21 cellular contexts compared by ENCODE assay signal in genomic region chr4:113943085-113943484, GRCh38. TPM values are rescaled to one million over a fixed set of nuclear protein-coding genes. Genes with fewer than 3 reads are reported as not detected.
DNase-seq lines count a peak whose midpoint lies in the region; ATAC-seq and TF ChIP-seq lines count a peak whose summit lies in the region.
"Had no signal": no experiment of that assay in that cellular context is flagged by ENCODE, and none has a peak within 500 bp of the region (broad histone marks: within the 10 kb centered on the region; RNA-seq: fewer than 3 reads in every experiment).

No MANE protein-coding gene starts in this region.

- CTCF ChIA-PET in SK-N-SH (lab: Yijun Ruan, JAX): interaction anchor here (1.4 kb wide), 1 partner anchor 435 kb away, joined by 3 read pairs; no protein-coding TSS in a partner anchor
- CTCF ChIA-PET in IMR-90 (lab: Yijun Ruan, JAX): no interaction called here

- H3K18ac ChIP-seq in IMR-90 (ENCODE audit: low read depth, low read length) (no peak overlapping the region), trophoblast cell (ENCODE audit: low read length) (no peak overlapping the region)

- H3K4me3 Mint-ChIP-seq in chondrocyte (ENCODE audit: unreplicated experiment) (no peak overlapping the region), nephron progenitor cell (no peak overlapping the region)
- H3K4me3 Mint-ChIP-seq: CD4-positive, CD25-positive, alpha-beta regulatory T cell; CD8-positive, alpha-beta memory T cell had no signal

- H3K27me3 Mint-ChIP-seq in chondrocyte (ENCODE audit: low read depth): no peaks in the 10 kb centered on the region
- no peaks in the 10 kb centered on the region for H3K27me3 Mint-ChIP-seq in nephron progenitor cell (ENCODE audit: low read depth, poor library complexity)
- H3K27me3 Mint-ChIP-seq: CD4-positive, CD25-positive, alpha-beta regulatory T cell had no signal

- H2BK120ac ChIP-seq in IMR-90 (ENCODE audit: low read depth, low read length) (peak overlapping the region; percentile 55), trophoblast cell (ENCODE audit: insufficient read depth, low read length, poor library complexity) (no peak overlapping the region)

- H4K20me1 ChIP-seq in SK-N-SH (ENCODE audit: insufficient read depth): no peaks in the 10 kb centered on the region
- peaks cover 10% of the 10 kb centered on the region for H4K20me1 ChIP-seq in IMR-90 (ENCODE audit: insufficient read depth, low read length)

- H2AFZ ChIP-seq in SK-N-SH (ENCODE audit: low read depth) (no peak overlapping the region), IMR-90 (replicated peaks; ENCODE audit: low read length, poor library complexity) (no peak overlapping the region), trophoblast cell (ENCODE audit: insufficient read depth, low read length, poor library complexity) (no peak overlapping the region)

- 0 out of 2 replicates have a peak overlapping the region, but pooled peaks have one; percentile 39 for H2BK20ac ChIP-seq in IMR-90 (ENCODE audit: low read depth, low read length)

- no peak overlapping the region; the same call in 2 of the 3 replicates for H2BK15ac ChIP-seq in IMR-90 (ENCODE audit: low read depth, low read length)

- peak overlapping the region; percentile 63 for H3K27ac Mint-ChIP-seq in chondrocyte (ENCODE audit: unreplicated experiment)
- no peak overlapping the region for H3K27ac Mint-ChIP-seq in nephron progenitor cell
- H3K27ac Mint-ChIP-seq: CD4-positive, CD25-positive, alpha-beta regulatory T cell; CD8-positive, alpha-beta memory T cell had no signal

- H3K4me3 ChIP-seq in SK-N-SH (ENCODE audit: low read depth in 2 of 2, low read length in 1 of 2) (no peak overlapping the region), IMR-90 (ENCODE audit: insufficient read depth, low read depth, low read length) (no peak overlapping the region), trophoblast cell (ENCODE audit: low read depth, low read length) (no peak overlapping the region)
- H3K4me3 ChIP-seq: GM12878 had no signal

- in situ Hi-C loops in IMR-90 (cut with MboI; ENCODE audit: low sequenced_read_pairs): no loop called here

- TF ChIP-seq POLR2A in IMR-90 (IDR thresholded peaks at IDR 0.05; ENCODE audit: low read depth, low read length): 0 out of 2 replicates have a peak, but pooled peaks have one; percentile 20

- H4K91ac ChIP-seq in IMR-90 (ENCODE audit: insufficient read depth, low read depth, low read length) (no peak overlapping the region), trophoblast cell (ENCODE audit: low read depth, low read length) (no peak overlapping the region)

- peaks cover 0 to 38% of the 10 kb centered on the region in 2 experiments for H3K36me3 ChIP-seq in SK-N-SH (replicated peaks in 1 of 2; ENCODE audit: control insufficient read depth in 1 of 2, insufficient read depth in 2 of 2, low read length in 1 of 2)
- peaks cover 4% of the 10 kb centered on the region; the same call in 1 of the 2 replicates for H3K36me3 ChIP-seq in IMR-90 (ENCODE audit: control insufficient read depth, insufficient read depth, low read length)
- H3K36me3 ChIP-seq in trophoblast cell (ENCODE audit: control insufficient read depth in 1 of 2, insufficient read depth in 2 of 2, low read length in 2 of 2): no peaks in the 10 kb centered on the region
- H3K36me3 ChIP-seq: BE2C had no signal

- TF ChIP-seq RAD21 in SK-N-SH (IDR thresholded peaks at IDR 0.05; ENCODE audit: low read length): no peak
- no peak for TF ChIP-seq RAD21 in IMR-90 (IDR thresholded peaks at IDR 0.05; ENCODE audit: low read length)

- H3K9me2 ChIP-seq in SK-N-SH: no peaks in the 10 kb centered on the region

- POLR2A ChIA-PET in SK-N-SH (lab: Yijun Ruan, JAX) (no interaction called here), IMR-90 (lab: Charles Lee; ENCODE audit: unreplicated experiment) (no interaction called here)

- BruUV-seq in IMR-90 (replicated peaks; lab: Mats Ljungman, UMichigan): no TSS peak

- peak overlapping the region; percentile 8; the same call in 1 of the 2 replicates for H4K5ac ChIP-seq in IMR-90 (ENCODE audit: low read depth, low read length)

- H3K27ac ChIP-seq in SK-N-SH (ENCODE audit: low read depth in 2 of 2, low read length in 1 of 2) (peak overlapping the region in 1 of 2 experiments; percentile 88; a peak in 1 of 4 replicates), IMR-90 (ENCODE audit: insufficient read depth, low read length) (0 out of 2 replicates have a peak overlapping the region, but pooled peaks have one; percentile 7), trophoblast cell (ENCODE audit: low read depth, low read length) (no peak overlapping the region)

- H3K4me2 ChIP-seq in SK-N-SH: no peak overlapping the region
- no peak overlapping the region for H3K4me2 ChIP-seq in IMR-90 (ENCODE audit: low read depth, low read length)
- no peak overlapping the region for H3K4me2 ChIP-seq in trophoblast cell (ENCODE audit: low read length)

- DNase-seq in SK-N-SH (no peak), IMR-90 (no peak), chondrocyte (ENCODE audit: low spot score) (no peak), trophoblast cell (no peak), AG20443 (ENCODE audit: low spot score) (no peak), nephron progenitor cell (no peak), T-helper 1 cell (no peak)
- DNase-seq: BE2C; C1 segment of cervical spinal cord; CD4-positive, CD25-positive, alpha-beta regulatory T cell; CD8-positive, alpha-beta memory T cell; COR-L47; DMS 273 treated with DMSO at 0.1 percent for 48 hours; DMS53; DND-41; GOT3; H7 had no signal

- H3K4ac ChIP-seq in IMR-90 (ENCODE audit: low read depth, low read length): 0 out of 2 replicates have a peak overlapping the region, but pooled peaks have one; percentile 46
- no peak overlapping the region for H3K4ac ChIP-seq in trophoblast cell (ENCODE audit: low read depth, low read length)

- H3K14ac ChIP-seq in IMR-90 (replicated peaks; ENCODE audit: low read depth, low read length) (peak overlapping the region; percentile 66; the same call in 1 of the 2 replicates), trophoblast cell (ENCODE audit: low read length) (no peak overlapping the region)

- H2BK5ac ChIP-seq in IMR-90 (ENCODE audit: low read depth, low read length, poor library complexity, severe bottlenecking): peak overlapping the region; percentile 17
- no peak overlapping the region for H2BK5ac ChIP-seq in trophoblast cell (ENCODE audit: low read depth, low read length, poor library complexity)

- no peak overlapping the region for H2AK9ac ChIP-seq in IMR-90 (replicated peaks; ENCODE audit: low read depth, low read length, poor library complexity)

- H2AK5ac ChIP-seq in IMR-90 (ENCODE audit: low read depth, low read length) (no peak overlapping the region), trophoblast cell (ENCODE audit: low read length) (no peak overlapping the region)

- no peak for ATAC-seq in SK-N-SH treated with all-trans-retinoic acid at 6 μM for 48 hours
- ATAC-seq in IMR-90 (ENCODE audit: low read depth): 0 out of 2 replicates have a peak, but pooled peaks have one; percentile 10
- ATAC-seq: GM12878, HCT116 had no signal

- TF ChIP-seq EP300 in SK-N-SH (IDR thresholded peaks at IDR 0.05; ENCODE audit: borderline replicate concordance in 1 of 2, low read depth in 1 of 2, low read length in 1 of 2): no peak

- H3K9me3 ChIP-seq in SK-N-SH (no peaks in the 10 kb centered on the region), IMR-90 (ENCODE audit: control insufficient read depth, insufficient read depth, low read length) (peaks cover 2% of the 10 kb centered on the region; the same call in 1 of the 2 replicates), trophoblast cell (ENCODE audit: insufficient read depth, low read depth, low read length) (no peaks in the 10 kb centered on the region)
- H3K9me3 ChIP-seq: BE2C had no signal

- H4K12ac ChIP-seq in trophoblast cell (ENCODE audit: low read depth, low read length): no peak overlapping the region

- H3K23ac ChIP-seq in IMR-90 (ENCODE audit: low read depth, low read length) (peak overlapping the region; percentile 68; the same call in 1 of the 2 replicates), trophoblast cell (ENCODE audit: low read length) (peak overlapping the region; percentile 86)

- peaks cover 96% of the 10 kb centered on the region for H3K79me2 ChIP-seq in SK-N-SH (ENCODE audit: insufficient read depth)
- no peaks in the 10 kb centered on the region for H3K79me2 ChIP-seq in trophoblast cell (ENCODE audit: control insufficient read depth, insufficient read depth, low read length, poor library complexity)

- H3K27me3 ChIP-seq in SK-N-SH (ENCODE audit: insufficient read depth): no peaks in the 10 kb centered on the region
- H3K27me3 ChIP-seq in IMR-90 (ENCODE audit: control insufficient read depth, insufficient read depth, low read length): no peaks in the 10 kb centered on the region
- H3K27me3 ChIP-seq in trophoblast cell (ENCODE audit: insufficient read depth, low read length): no peaks in the 10 kb centered on the region
- H3K27me3 ChIP-seq: BE2C had no signal

- intact Hi-C loops in IMR-90 (cut with micrococcal nuclease): no loop called here

- peaks cover 10% of the 10 kb centered on the region; the same call in 1 of the 2 replicates for H3K9me1 ChIP-seq in IMR-90 (ENCODE audit: insufficient read depth, low read length)

- H3K9me3 Mint-ChIP-seq in chondrocyte (ENCODE audit: low read depth): no peaks in the 10 kb centered on the region
- H3K9me3 Mint-ChIP-seq in nephron progenitor cell: peaks cover 3% of the 10 kb centered on the region
- H3K9me3 Mint-ChIP-seq: CD8-positive, alpha-beta memory T cell had no signal

- H3F3A ChIP-seq in SK-N-SH (replicated peaks; ENCODE audit: insufficient read depth): peaks cover 51% of the 10 kb centered on the region

- 33% methylated on average over 1 of the region's 1 CpG for WGBS in SK-N-SH (ENCODE audit: low lambda C conversion rate)
- no CpG with 5 or more reads among the region's 1 CpG for WGBS in IMR-90 (ENCODE audit: extremely low coverage in 2 of 2, insufficient read length in 1 of 2), 2 experiments
- no CpG with 5 or more reads among the region's 1 CpG for WGBS in trophoblast cell (ENCODE audit: extremely low coverage, insufficient coverage, insufficient read length)

- peaks cover 0 to 20% of the 10 kb centered on the region in 2 experiments; a peak in 2 of 4 replicates for H3K4me1 ChIP-seq in SK-N-SH (ENCODE audit: control insufficient read depth in 1 of 2, insufficient read depth in 2 of 2, low read depth in 1 of 2, low read length in 1 of 2)
- H3K4me1 ChIP-seq in IMR-90 (ENCODE audit: control insufficient read depth, insufficient read depth, low read length): peaks cover 14% of the 10 kb centered on the region
- H3K4me1 ChIP-seq in trophoblast cell (ENCODE audit: control insufficient read depth in 1 of 2, insufficient read depth in 2 of 2, low read length in 2 of 2): no peaks in the 10 kb centered on the region
- H3K4me1 ChIP-seq: BE2C had no signal

- H3K4me1 Mint-ChIP-seq in chondrocyte (ENCODE audit: low read depth) (peaks cover 56% of the 10 kb centered on the region), nephron progenitor cell (no peaks in the 10 kb centered on the region)

- no peak for TF ChIP-seq CTCF in SK-N-SH (IDR thresholded peaks at IDR 0.05)
- no peak for TF ChIP-seq CTCF in IMR-90 (conservative IDR thresholded peaks at IDR 0.05; ENCODE audit: low read depth, low read length)
- no peak for TF ChIP-seq CTCF in chondrocyte (IDR thresholded peaks at IDR 0.05)
- no peak for TF ChIP-seq CTCF in nephron progenitor cell (IDR thresholded peaks at IDR 0.05)

- H3K79me1 ChIP-seq in IMR-90 (ENCODE audit: low read depth in 1 of 2, low read length in 2 of 2) (peaks cover 17 to 58% of the 10 kb centered on the region in 2 experiments; a peak in 3 of 4 replicates), trophoblast cell (ENCODE audit: low read length) (no peaks in the 10 kb centered on the region)

- no peak overlapping the region for H3K56ac ChIP-seq in IMR-90 (ENCODE audit: extremely low read depth, insufficient read depth, low read length)

- no peak overlapping the region for H3K9ac ChIP-seq in SK-N-SH
- no peak overlapping the region for H3K9ac ChIP-seq in IMR-90 (ENCODE audit: low read depth, low read length)
- H3K9ac ChIP-seq in trophoblast cell (ENCODE audit: low read length): no peak overlapping the region

- H3K36me3 Mint-ChIP-seq in chondrocyte (ENCODE audit: low read depth) (peaks cover 10% of the 10 kb centered on the region), nephron progenitor cell (ENCODE audit: low read depth) (no peaks in the 10 kb centered on the region)
- H3K36me3 Mint-ChIP-seq: CD4-positive, CD25-positive, alpha-beta regulatory T cell had no signal

- H2BK12ac ChIP-seq in trophoblast cell (ENCODE audit: low read length): no peak overlapping the region

- H4K8ac ChIP-seq in IMR-90 (ENCODE audit: low read depth in 2 of 2, low read length in 2 of 2): 0 out of 4 replicates have a peak overlapping the region, but pooled peaks of 1 of the 2 experiments have one; percentile 26
- H4K8ac ChIP-seq in trophoblast cell (ENCODE audit: low read depth, low read length): no peak overlapping the region

- dilution Hi-C loops in IMR-90 (cut with HindIII; ENCODE audit: low sequenced_read_pairs, unreplicated experiment): no loop called here

RNA-seq across cellular contexts. Expression of gene ARSJ, which starts 36.4 kb away (rescaled TPM):
- 30.4 and 41.4 TPM in 2 replicates for polyA plus RNA-seq in SK-N-SH (2012; rRNA removed)
- polyA plus RNA-seq in SK-N-SH (2012; cell fraction: cytosol; rRNA removed): 44.8 and 45.9 TPM in 2 replicates
- polyA plus RNA-seq in SK-N-SH (2012; cell fraction: nucleus; rRNA removed): 27.0 and 42.8 TPM in 2 replicates
- total RNA-seq in IMR-90 (2012; rRNA removed): 126 and 143 TPM in 2 replicates
- 47.7 and 49.0 TPM in 2 replicates for polyA plus RNA-seq in IMR-90 (2012; rRNA removed)
- polyA plus RNA-seq in IMR-90 (2012; cell fraction: cytosol; rRNA removed): 24.2 and 47.1 TPM in 2 replicates
- polyA plus RNA-seq in IMR-90 (2012; cell fraction: nucleus; rRNA removed; ENCODE audit: low replicate concordance): 18.5 and 55.6 TPM in 2 replicates
- 38.8 to 80.9 TPM (median 77.7 TPM) in 3 replicates for total RNA-seq in chondrocyte
- 1.1 and 1.3 TPM in 2 replicates for polyA plus RNA-seq in trophoblast cell (2013)
- total RNA-seq: CD4-positive, CD25-positive, alpha-beta regulatory T cell; CD8-positive, alpha-beta memory T cell; G401 had no signal
- polyA plus RNA-seq: CD4-positive, CD25-positive, alpha-beta regulatory T cell had no signal
